11 cellular contexts compared by ENCODE assay signal in the genomic region with DNA sequence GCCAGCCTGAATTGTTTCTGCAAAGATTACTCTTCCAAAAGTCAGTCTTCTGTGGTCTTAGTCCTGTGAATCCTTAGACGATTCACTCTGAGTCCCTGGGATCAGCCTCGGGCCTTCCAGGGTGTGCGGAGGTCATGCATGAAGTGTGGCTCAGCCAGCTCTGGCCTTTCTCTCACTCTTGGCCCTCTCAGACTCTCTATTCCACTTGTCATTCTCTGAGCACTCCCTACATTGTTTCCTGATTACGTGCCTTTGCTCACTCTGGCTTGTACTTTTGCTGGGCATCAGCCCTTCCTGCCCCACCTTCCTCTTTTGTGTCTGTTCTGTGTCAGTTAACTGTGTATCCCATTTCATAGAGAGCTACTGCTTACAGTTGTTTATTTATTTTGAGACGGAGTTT. TPM values are rescaled to one million over a fixed set of nuclear protein-coding genes. Genes with fewer than 3 reads are reported as not detected.
DNase-seq lines count a peak whose midpoint lies in the region; ATAC-seq and TF ChIP-seq lines count a peak whose summit lies in the region.
"Had no signal": no experiment of that assay in that cellular context is flagged by ENCODE, and none has a peak within 500 bp of the region (broad histone marks: within the 10 kb centered on the region; RNA-seq: fewer than 3 reads in every experiment).

No MANE protein-coding gene starts in this region.

- no peaks in the 10 kb centered on the region for H4K20me1 ChIP-seq in PC-3 (ENCODE audit: low read length)

- BruUV-seq in PC-3 (replicated peaks; lab: Mats Ljungman, UMichigan) = no TSS peak

- POLR2A ChIA-PET in PC-3 (lab: Charles Lee; ENCODE audit: unreplicated experiment) = interaction anchor here (0.6 kb wide), 2 partner anchors 80 to 191 kb away, joined by 4 to 16 read pairs; no protein-coding TSS in a partner anchor

- peak; percentile 99 for ATAC-seq in PC-3
- peak; percentile 90 for ATAC-seq in foreskin keratinocyte
- no peak for ATAC-seq in HG02981 (IDR thresholded peaks at IDR 0.05; ENCODE audit: unreplicated experiment)
- ATAC-seq: stimulated activated naive CD8-positive, alpha-beta T cell treated with anti-CD3 and anti-CD28 coated beads, Interleukin-15, amount 100 ng/mL, for 72 hours had no signal

- peak overlapping the region; percentile 76 for H3K27ac ChIP-seq in PC-3 (ENCODE audit: low read length)
- peak overlapping the region; percentile 73 for H3K27ac ChIP-seq in foreskin keratinocyte

- H3K4me1 ChIP-seq in PC-3 (ENCODE audit: insufficient read depth, low read length) (peaks cover 31% of the 10 kb centered on the region), foreskin keratinocyte (peaks cover 17% of the 10 kb centered on the region)

- TF ChIP-seq CTCF in PC-3 (conservative IDR thresholded peaks at IDR 0.05; ENCODE audit: low read depth, low read length) (no peak), foreskin keratinocyte (conservative IDR thresholded peaks at IDR 0.05) (no peak)

- no peaks in the 10 kb centered on the region for H3K36me3 ChIP-seq in PC-3 (ENCODE audit: low read depth, low read length)

- H3F3A ChIP-seq in PC-3 (ENCODE audit: low read length, unreplicated experiment) = peaks cover 6% of the 10 kb centered on the region

- peak overlapping the region; percentile 62 for H3K4me2 ChIP-seq in PC-3 (ENCODE audit: low read length)

- no peaks in the 10 kb centered on the region for H3K9me3 ChIP-seq in PC-3 (ENCODE audit: low read length)

- CTCF ChIA-PET in PC-3 (lab: Charles Lee) = interaction anchor here (0.7 kb wide), 1 partner anchor 246 kb away, joined by 3 read pairs; the partner anchor contains the start of gene CREM

- peaks cover 96% of the 10 kb centered on the region for H3K79me2 ChIP-seq in PC-3 (ENCODE audit: low read length)

- H3K4me3 ChIP-seq in PC-3 (ENCODE audit: low read length) = peak overlapping the region; percentile 8; the same call in 1 of the 2 replicates

- DNase-seq in EL (peak; percentile 71), PC-3 (peak; percentile 100), foreskin keratinocyte (peak; percentile 67 to 86), pons (ENCODE audit: low spot score) (peak; percentile 56), NCI-H1048 (lab: John Stamatoyannopoulos, UW) (no peak), hippocampal formation (lab: John Stamatoyannopoulos, UW) (no peak), activated T-cell treated with anti-CD3 and anti-CD28 coated beads for 4 hours (no peak)
- DNase-seq: H7; Karpas-422; stimulated activated naive CD8-positive, alpha-beta T cell treated with anti-CD3 and anti-CD28 coated beads, Interleukin-15, amount 100 ng/mL, for 72 hours had no signal

- no peaks in the 10 kb centered on the region for H3K27me3 ChIP-seq in PC-3 (ENCODE audit: low read length)
- H3K27me3 ChIP-seq in foreskin keratinocyte = no peaks in the 10 kb centered on the region

- intact Hi-C loops in PC-3 (cut with micrococcal nuclease) = loop anchor here (1.0 kb wide), 6 partner anchors 35 to 175 kb away; no protein-coding TSS in a partner anchor

- peak overlapping the region; percentile 30 for H3K9ac ChIP-seq in PC-3 (ENCODE audit: low read length)

- no peak overlapping the region for H2AFZ ChIP-seq in PC-3 (ENCODE audit: low read length)

- no peaks in the 10 kb centered on the region for H3K9me2 ChIP-seq in PC-3 (replicated peaks; ENCODE audit: low read length)

RNA-seq across cellular contexts. Expression of gene CCNY, which starts 36.0 kb away (rescaled TPM):
- total RNA-seq in PC-3 (2014; rRNA removed) = 145 and 146 TPM in 2 replicates
- 34.4 and 37.6 TPM in 2 replicates for total RNA-seq in foreskin keratinocyte
- polyA plus RNA-seq in foreskin keratinocyte = 25.8 and 26.7 TPM in 2 replicates

Comparison
In these comparisons a context has a peak if more than half of its experiments do, and no peak if none do; other contexts are left out.
1. DNase-seq: peak in EL (single experiment), PC-3 (single experiment), foreskin keratinocyte (2 of 2) and pons (single experiment); none in NCI-H1048 (single experiment), hippocampal formation (0 of 2) and activated T-cell treated with anti-CD3 and anti-CD28 coated beads for 4 hours (single experiment).